Comparison of ENCODE assay signal across 21 cellular contexts in genomic region chr1:67228791-67229190, GRCh38.
DNase-seq lines count a peak whose midpoint lies in the region; ATAC-seq lines count a peak whose summit lies in the region.
"Had no signal": no experiment of that assay in that cellular context is flagged by ENCODE, and none has a peak within 500 bp of the region (broad histone marks: within the 10 kb centered on the region; RNA-seq: fewer than 3 reads in every experiment).

No MANE protein-coding gene starts in this region.

- H3K27me3 ChIP-seq in HAP-1 (ENCODE audit: low read depth): no peaks in the 10 kb centered on the region
- H3K27me3 ChIP-seq: SJSA1 had no signal

- no peak for DNase-seq in stimulated activated naive CD8-positive, alpha-beta T cell treated with anti-CD3 and anti-CD28 coated beads, Interleukin-15, amount 100 ng/mL, for 72 hours
- DNase-seq in stimulated activated naive CD8-positive, alpha-beta T cell treated with anti-CD3 and anti-CD28 coated beads, Interleukin-15, Interleukin-2, amounts not matched to agents 100 U/mL and 50 U/mL, for 24 hours: no peak
- DNase-seq in HAP-1 (ENCODE audit: low spot score in 2 of 2) (no peak), MV-4-11 (lab: John Stamatoyannopoulos, UW) (no peak), iPS-NIHi11 (ENCODE audit: low spot score) (no peak)
- DNase-seq: Calu3; CD8-positive, alpha-beta memory T cell; DMS153; HFFc6; IMR-90; NCI-H1417; NCI-H1694 treated with DMSO at 0.1 percent for 48 hours; NCI-H2081 treated with DMSO at 0.1 percent for 48 hours; NCI-H2171 treated with DMSO at 0.1 percent for 48 hours; NCI-H524 treated with DMSO at 0.1 percent for 48 hours; NCI-H82; T-helper 1 cell had no signal

- H3K4me1 Mint-ChIP-seq in stimulated activated naive CD8-positive, alpha-beta T cell treated with anti-CD3 and anti-CD28 coated beads, Interleukin-15, amount 100 ng/mL, for 72 hours: peaks cover 5% of the 10 kb centered on the region
- H3K4me1 Mint-ChIP-seq in activated T-helper 17 cell treated with anti-CD3 and anti-CD28 coated beads, Interleukin-2, amount 50 U/mL, for 72 hours: peaks cover 7% of the 10 kb centered on the region

- no peaks in the 10 kb centered on the region for H3K9me3 Mint-ChIP-seq in stimulated activated naive CD8-positive, alpha-beta T cell treated with anti-CD3 and anti-CD28 coated beads, Interleukin-15, amount 100 ng/mL, for 72 hours
- no peaks in the 10 kb centered on the region for H3K9me3 Mint-ChIP-seq in activated T-helper 17 cell treated with anti-CD3 and anti-CD28 coated beads, Interleukin-2, amount 50 U/mL, for 72 hours
- H3K9me3 Mint-ChIP-seq: CD8-positive, alpha-beta memory T cell; HFFc6 had no signal

- ATAC-seq in stimulated activated naive CD8-positive, alpha-beta T cell treated with anti-CD3 and anti-CD28 coated beads, Interleukin-15, amount 100 ng/mL, for 72 hours: peak; percentile 26
- ATAC-seq in stimulated activated naive CD8-positive, alpha-beta T cell treated with anti-CD3 and anti-CD28 coated beads, Interleukin-15, Interleukin-2, amounts not matched to agents 100 U/mL and 50 U/mL, for 24 hours: no peak
- peak; percentile 39 for ATAC-seq in GM21786 (IDR thresholded peaks at IDR 0.05; ENCODE audit: unreplicated experiment)
- ATAC-seq in activated T-helper 17 cell treated with anti-CD3 and anti-CD28 coated beads, Interleukin-2, amount 50 U/mL, for 72 hours (replicated peaks): no peak
- ATAC-seq: Panc1 had no signal

- H3K27me3 Mint-ChIP-seq in stimulated activated naive CD8-positive, alpha-beta T cell treated with anti-CD3 and anti-CD28 coated beads, Interleukin-15, amount 100 ng/mL, for 72 hours: peaks cover 15% of the 10 kb centered on the region
- no peaks in the 10 kb centered on the region for H3K27me3 Mint-ChIP-seq in activated T-helper 17 cell treated with anti-CD3 and anti-CD28 coated beads, Interleukin-2, amount 50 U/mL, for 72 hours

- H3K36me3 Mint-ChIP-seq in activated T-helper 17 cell treated with anti-CD3 and anti-CD28 coated beads, Interleukin-2, amount 50 U/mL, for 72 hours (ENCODE audit: low read depth): peaks cover 36% of the 10 kb centered on the region
- H3K36me3 Mint-ChIP-seq: CD8-positive, alpha-beta memory T cell had no signal

- H3K9me3 ChIP-seq in HAP-1: no peaks in the 10 kb centered on the region
- H3K9me3 ChIP-seq: SJSA1 had no signal

- H3K27ac Mint-ChIP-seq in stimulated activated naive CD8-positive, alpha-beta T cell treated with anti-CD3 and anti-CD28 coated beads, Interleukin-15, amount 100 ng/mL, for 72 hours: no peak overlapping the region
- peak overlapping the region; percentile 65 for H3K27ac Mint-ChIP-seq in activated T-helper 17 cell treated with anti-CD3 and anti-CD28 coated beads, Interleukin-2, amount 50 U/mL, for 72 hours
- H3K27ac Mint-ChIP-seq: HFFc6 had no signal

- no peak overlapping the region for H3K4me3 ChIP-seq in HAP-1
- H3K4me3 ChIP-seq: SJSA1 had no signal

- no peak overlapping the region for H3K4me3 Mint-ChIP-seq in stimulated activated naive CD8-positive, alpha-beta T cell treated with anti-CD3 and anti-CD28 coated beads, Interleukin-15, amount 100 ng/mL, for 72 hours
- H3K4me3 Mint-ChIP-seq in activated T-helper 17 cell treated with anti-CD3 and anti-CD28 coated beads, Interleukin-2, amount 50 U/mL, for 72 hours: no peak overlapping the region
- H3K4me3 Mint-ChIP-seq: CD8-positive, alpha-beta memory T cell; HFFc6 had no signal

- peaks cover 14% of the 10 kb centered on the region for H3K4me1 ChIP-seq in HAP-1
- H3K4me1 ChIP-seq: SJSA1 had no signal

- no peaks in the 10 kb centered on the region for H3K36me3 ChIP-seq in HAP-1 (replicated peaks)
- H3K36me3 ChIP-seq: SJSA1 had no signal

- in situ Hi-C loops in HAP-1 (cut with MboI; ENCODE audit: low sequenced_read_pairs): loop anchor here (10.0 kb wide), 1 partner anchor 266 kb away; no protein-coding TSS in a partner anchor

Comparison
In these comparisons a context has a peak if more than half of its experiments do, and no peak if none do; other contexts are left out.
1. ATAC-seq: peak in stimulated activated naive CD8-positive, alpha-beta T cell treated with anti-CD3 and anti-CD28 coated beads, Interleukin-15, amount 100 ng/mL, for 72 hours (single experiment) and GM21786 (single experiment); none in stimulated activated naive CD8-positive, alpha-beta T cell treated with anti-CD3 and anti-CD28 coated beads, Interleukin-15, Interleukin-2, amounts not matched to agents 100 U/mL and 50 U/mL, for 24 hours (single experiment) and activated T-helper 17 cell treated with anti-CD3 and anti-CD28 coated beads, Interleukin-2, amount 50 U/mL, for 72 hours (single experiment).